In genomic region chr6:40714576-40715500, GRCh38 we compare ENCODE assay signal across 12 cellular contexts.
DNase-seq lines count a peak whose midpoint lies in the region; ATAC-seq, FAIRE-seq and TF ChIP-seq lines count a peak whose summit lies in the region.
"Had no signal": no experiment of that assay in that cellular context is flagged by ENCODE, and none has a peak within 500 bp of the region (broad histone marks: within the 10 kb centered on the region; RNA-seq: fewer than 3 reads in every experiment).

No MANE protein-coding gene starts in this region.

- POLR2A ChIA-PET in GM10248 (lab: Yijun Ruan, JAX): no interaction called here

- no peak for FAIRE-seq in GM19239 (lab: Jason Lieb, UNC)
- FAIRE-seq: astrocyte, GM12892 had no signal

- DNase-seq in COLO668 (lab: John Stamatoyannopoulos, UW; ENCODE audit: unreplicated experiment): peak; percentile 83
- peak; percentile 98 for DNase-seq in NCI-H146 treated with DMSO at 0.1 percent for 48 hours (lab: John Stamatoyannopoulos, UW; ENCODE audit: unreplicated experiment)
- peak; percentile 96 to 97 for DNase-seq in SHP77 (lab: John Stamatoyannopoulos, UW)
- DNase-seq in mucosa of gallbladder (ENCODE audit: low spot score): peak; percentile 36
- DNase-seq in EL: no peak
- DNase-seq in GM19239 (ENCODE audit: insufficient read length, low spot score): no peak
- DNase-seq in GM10248 (ENCODE audit: extremely low spot score): no peak
- DNase-seq: activated CD4-positive, alpha-beta T cell treated with anti-CD3 and anti-CD28 coated beads, Interleukin-2, amount 50 U/mL, for 4 hours; ovary had no signal

- CTCF ChIA-PET in GM10248 (lab: Yijun Ruan, JAX): interaction anchor here (1.0 kb wide), 1 partner anchor 15 kb away, joined by 3 read pairs; no protein-coding TSS in a partner anchor

- no peak for ATAC-seq in GM21529 (IDR thresholded peaks at IDR 0.05; ENCODE audit: unreplicated experiment)

- TF ChIP-seq CTCF in GM10248 (IDR thresholded peaks at IDR 0.05; ENCODE audit: control extremely low read depth, extremely low read depth, low read depth, missing control alignments): no peak

Comparison
In these comparisons a context has a peak if more than half of its experiments do, and no peak if none do; other contexts are left out.
1. DNase-seq: peak in COLO668 (single experiment), NCI-H146 treated with DMSO at 0.1 percent for 48 hours (single experiment), SHP77 (2 of 2) and mucosa of gallbladder (single experiment); none in EL (single experiment), GM19239 (single experiment) and GM10248 (single experiment).